In genomic region chr2:25881759-25882158, GRCh38 we compare ENCODE assay signal across 1 cellular context.
TF ChIP-seq lines count a peak whose summit lies in the region.

No MANE protein-coding gene starts in this region.

TF ChIP-seq in K562, 482 proteins besides CTCF, POLR2A, EP300 and RAD21 (continued from another document and continues in another):
- TF ChIP-seq ZNF512 (tag; IDR thresholded peaks at IDR 0.05) (no peak), NR2F6 (CRISPR knock-in tag; IDR thresholded peaks at IDR 0.05) (no peak), ATF4 (CRISPR knock-in tag; IDR thresholded peaks at IDR 0.05) (no peak), RBM17 (IDR thresholded peaks at IDR 0.05; ENCODE audit: borderline replicate concordance, low read depth, low read length) (no peak), ZNF41 (CRISPR knock-in tag; conservative IDR thresholded peaks at IDR 0.05) (0 out of 2 replicates have a peak, but pooled peaks have one; percentile 25), UBTF (IDR thresholded peaks at IDR 0.05; ENCODE audit: borderline replicate concordance in 1 of 2, low read depth in 2 of 2, low read length in 2 of 2) (no peak), MGA (IDR thresholded peaks at IDR 0.05) (no peak), ZBTB7A (IDR thresholded peaks at IDR 0.05; ENCODE audit: borderline replicate concordance, control insufficient read depth, low read depth, low read length) (no peak), GATAD2B (IDR thresholded peaks at IDR 0.05; ENCODE audit: borderline replicate concordance) (no peak), AFF4 (CRISPR knock-in tag; IDR thresholded peaks at IDR 0.05) (no peak), POLR2G (IDR thresholded peaks at IDR 0.05; ENCODE audit: low read depth, low read length) (no peak), RAD51 (IDR thresholded peaks at IDR 0.05; ENCODE audit: borderline replicate concordance, low read depth) (no peak), GABPA (tag; conservative IDR thresholded peaks at IDR 0.05; ENCODE audit: low read depth) (peak; percentile 45), ETV1 (tag; conservative IDR thresholded peaks at IDR 0.05; ENCODE audit: low read depth) (peak; percentile 21; the same call in 1 of the 2 replicates), SMAD4 (CRISPR knock-in tag; conservative IDR thresholded peaks at IDR 0.05) (peak; percentile 77), SPI1 (IDR thresholded peaks at IDR 0.05; ENCODE audit: borderline replicate concordance, low read depth, low read length) (no peak), MCM2 (IDR thresholded peaks at IDR 0.05; ENCODE audit: low read depth) (no peak), SREBF1 (IDR thresholded peaks at IDR 0.05; ENCODE audit: borderline replicate concordance, low read depth, low read length) (no peak), ILK (tag; IDR thresholded peaks at IDR 0.05; ENCODE audit: borderline replicate concordance, low read depth) (no peak), BRD4 (IDR thresholded peaks at IDR 0.05) (no peak), DEAF1 (CRISPR knock-in tag; IDR thresholded peaks at IDR 0.05) (no peak), STAT5B (CRISPR knock-in tag; IDR thresholded peaks at IDR 0.05) (no peak), TAL1 (IDR thresholded peaks at IDR 0.05) (no peak), ZNF766 (CRISPR knock-in tag; conservative IDR thresholded peaks at IDR 0.05) (no peak), ZNF165 (CRISPR knock-in tag; IDR thresholded peaks at IDR 0.05; ENCODE audit: borderline replicate concordance) (no peak), HMG20B (CRISPR knock-in tag; IDR thresholded peaks at IDR 0.05) (no peak), HMBOX1 (IDR thresholded peaks at IDR 0.05) (peak; percentile 60; the same call in 1 of the 2 replicates), ZFPM2 (CRISPR knock-in tag; IDR thresholded peaks at IDR 0.05) (no peak), ZNF695 (CRISPR knock-in tag; IDR thresholded peaks at IDR 0.05) (no peak), NFIX (CRISPR knock-in tag; IDR thresholded peaks at IDR 0.05; ENCODE audit: low read depth) (no peak), ZKSCAN3 (CRISPR knock-in tag; IDR thresholded peaks at IDR 0.05) (no peak), CBFA2T3 (IDR thresholded peaks at IDR 0.05) (peak; percentile 44), SIN3B (IDR thresholded peaks at IDR 0.05; ENCODE audit: low read depth) (no peak), ZNF699 (CRISPR knock-in tag; IDR thresholded peaks at IDR 0.05; ENCODE audit: insufficient replicate concordance) (no peak), TAF7 (tag; IDR thresholded peaks at IDR 0.05) (no peak), RFX1 (IDR thresholded peaks at IDR 0.05) (no peak), LARP7 (IDR thresholded peaks at IDR 0.05) (no peak), KLF16 (IDR thresholded peaks at IDR 0.05) (no peak), POLR3G (IDR thresholded peaks at IDR 0.05; ENCODE audit: extremely low read depth, insufficient read length, insufficient replicate concordance) (no peak)
